ENCODE assay signal across 8 cellular contexts in the genomic region with DNA sequence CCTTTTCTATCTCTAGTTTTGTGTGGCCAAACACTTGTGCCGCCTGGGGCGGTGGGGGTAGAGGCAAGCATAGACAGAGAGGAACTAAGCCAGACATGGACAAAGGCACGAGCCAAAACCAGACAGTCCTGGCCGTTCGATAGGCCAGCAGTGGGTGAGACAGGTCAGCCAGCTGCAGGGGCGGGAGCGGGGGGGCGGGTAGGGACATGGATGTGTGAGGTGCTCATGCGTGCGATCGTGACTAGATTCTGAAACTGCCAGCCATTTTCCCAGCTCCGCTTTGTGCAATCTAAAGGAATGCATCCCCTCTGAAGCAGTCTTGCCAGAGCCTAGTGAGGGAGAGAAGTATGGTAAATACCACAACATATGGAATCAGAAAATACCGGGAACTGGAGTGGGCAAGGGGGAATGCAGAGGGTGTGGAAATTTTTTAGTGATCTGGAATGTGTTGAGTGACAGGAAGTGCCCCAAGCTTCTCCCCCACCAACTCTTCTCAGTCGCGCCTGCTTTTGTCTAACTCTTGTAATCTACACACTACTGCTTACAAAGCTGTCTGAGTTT.
DNase-seq lines count a peak whose midpoint lies in the region; ATAC-seq and TF ChIP-seq lines count a peak whose summit lies in the region.

No MANE protein-coding gene starts in this region.

- intact Hi-C loops in esophagus squamous epithelium (cut with DNase I), result no loop called here

- no peak for TF ChIP-seq POLR2A in esophagus squamous epithelium (IDR thresholded peaks at IDR 0.05)

- peaks cover 0 to 42% (median 8%) of the 10 kb centered on the region in 3 donors for H3K4me1 ChIP-seq in esophagus squamous epithelium
- peaks cover 6% of the 10 kb centered on the region for H3K4me1 ChIP-seq in mucosa of stomach (ENCODE audit: control insufficient read depth, insufficient read depth, low read length)

- H3K4me3 Mint-ChIP-seq in activated T-cell treated with anti-CD3 and anti-CD28 coated beads, Interleukin-2, amount 50 U/mL, for 24 hours, result peak overlapping the region; percentile 87
- peak overlapping the region; percentile 97 for H3K4me3 Mint-ChIP-seq in stimulated activated naive CD8-positive, alpha-beta T cell treated with anti-CD3 and anti-CD28 coated beads, Interleukin-15, Interleukin-2, amounts not matched to agents 100 ng/mL and 50 ng/mL, for 24 hours

- no peaks in the 10 kb centered on the region for H3K9me3 ChIP-seq in esophagus squamous epithelium
- H3K9me3 ChIP-seq in mucosa of stomach (ENCODE audit: control insufficient read depth, low read length), result no peaks in the 10 kb centered on the region

- H3K36me3 ChIP-seq in esophagus squamous epithelium (no peaks in the 10 kb centered on the region), mucosa of stomach (ENCODE audit: control insufficient read depth, insufficient read depth, low read length) (no peaks in the 10 kb centered on the region)

- H3K4me1 Mint-ChIP-seq in activated T-cell treated with anti-CD3 and anti-CD28 coated beads, Interleukin-2, amount 50 U/mL, for 24 hours (ENCODE audit: low read depth), result peaks cover 25% of the 10 kb centered on the region
- H3K4me1 Mint-ChIP-seq in stimulated activated naive CD8-positive, alpha-beta T cell treated with anti-CD3 and anti-CD28 coated beads, Interleukin-15, Interleukin-2, amounts not matched to agents 100 ng/mL and 50 ng/mL, for 24 hours (ENCODE audit: low read depth), result peaks cover 35% of the 10 kb centered on the region

- no peaks in the 10 kb centered on the region for H3K9me3 Mint-ChIP-seq in activated T-cell treated with anti-CD3 and anti-CD28 coated beads, Interleukin-2, amount 50 U/mL, for 24 hours
- H3K9me3 Mint-ChIP-seq in stimulated activated naive CD8-positive, alpha-beta T cell treated with anti-CD3 and anti-CD28 coated beads, Interleukin-15, Interleukin-2, amounts not matched to agents 100 ng/mL and 50 ng/mL, for 24 hours, result no peaks in the 10 kb centered on the region

- peaks cover 16% of the 10 kb centered on the region for H3K27me3 Mint-ChIP-seq in activated T-cell treated with anti-CD3 and anti-CD28 coated beads, Interleukin-2, amount 50 U/mL, for 24 hours
- peaks cover 2% of the 10 kb centered on the region for H3K27me3 Mint-ChIP-seq in stimulated activated naive CD8-positive, alpha-beta T cell treated with anti-CD3 and anti-CD28 coated beads, Interleukin-15, Interleukin-2, amounts not matched to agents 100 ng/mL and 50 ng/mL, for 24 hours

- DNase-seq in 8988T, result peak; percentile 14
- peak; percentile 92 for DNase-seq in NCI-H82 (lab: John Stamatoyannopoulos, UW)
- peak; percentile 57 for DNase-seq in activated T-cell treated with anti-CD3 and anti-CD28 coated beads, Interleukin-2, amount 50 U/mL, for 24 hours
- DNase-seq in esophagus squamous epithelium (lab: John Stamatoyannopoulos, UW), result no peak

- H3K27me3 ChIP-seq in esophagus squamous epithelium, result no peaks in the 10 kb centered on the region
- no peaks in the 10 kb centered on the region for H3K27me3 ChIP-seq in mucosa of stomach (ENCODE audit: control insufficient read depth, insufficient read depth, low read length)

- TF ChIP-seq CTCF in esophagus squamous epithelium (IDR thresholded peaks at IDR 0.05), result no peak

- H3K36me3 Mint-ChIP-seq in activated T-cell treated with anti-CD3 and anti-CD28 coated beads, Interleukin-2, amount 50 U/mL, for 24 hours (ENCODE audit: low read depth), result no peaks in the 10 kb centered on the region
- H3K36me3 Mint-ChIP-seq in stimulated activated naive CD8-positive, alpha-beta T cell treated with anti-CD3 and anti-CD28 coated beads, Interleukin-15, Interleukin-2, amounts not matched to agents 100 ng/mL and 50 ng/mL, for 24 hours (ENCODE audit: low read depth), result no peaks in the 10 kb centered on the region

- peak overlapping the region; percentile 75 to 87 (median 84) for H3K27ac ChIP-seq in esophagus squamous epithelium

- peak overlapping the region; percentile 32 to 66 (median 56) for H3K4me3 ChIP-seq in esophagus squamous epithelium
- H3K4me3 ChIP-seq in mucosa of stomach (ENCODE audit: low read length), result no peak overlapping the region

- ATAC-seq in GM18502 (IDR thresholded peaks at IDR 0.05; ENCODE audit: poor library complexity, unreplicated experiment), result peak; percentile 46
- peak; percentile 45 for ATAC-seq in HG03442 (IDR thresholded peaks at IDR 0.05; ENCODE audit: unreplicated experiment)

- peak overlapping the region; percentile 60 for H3K9ac ChIP-seq in mucosa of stomach (ENCODE audit: low read length)

- WGBS in esophagus squamous epithelium, 2 donors, result 1 to 5% methylated on average over 13 to 14 of the region's 15 CpGs

- H3K27ac Mint-ChIP-seq in activated T-cell treated with anti-CD3 and anti-CD28 coated beads, Interleukin-2, amount 50 U/mL, for 24 hours, result peak overlapping the region; percentile 88
- H3K27ac Mint-ChIP-seq in stimulated activated naive CD8-positive, alpha-beta T cell treated with anti-CD3 and anti-CD28 coated beads, Interleukin-15, Interleukin-2, amounts not matched to agents 100 ng/mL and 50 ng/mL, for 24 hours, result peak overlapping the region; percentile 91
